Comparison of ENCODE assay signal across 8 cellular contexts in genomic region chr1:151992345-151993083, GRCh38. TPM values are rescaled to one million over a fixed set of nuclear protein-coding genes. Genes with fewer than 3 reads are reported as not detected.
DNase-seq lines count a peak whose midpoint lies in the region; ATAC-seq and TF ChIP-seq lines count a peak whose summit lies in the region.

No MANE protein-coding gene starts in this region.

- peak; percentile 3 for ATAC-seq in stimulated activated effector memory CD8-positive, alpha-beta T cell treated with anti-CD3 and anti-CD28 coated beads, Interleukin-12 subunit alpha, Interleukin-12 subunit beta, amount 100 ng/mL, for 72 hours
- no peak for ATAC-seq in GM21515 (IDR thresholded peaks at IDR 0.05; ENCODE audit: unreplicated experiment)
- ATAC-seq in GM18909 (IDR thresholded peaks at IDR 0.05; ENCODE audit: poor library complexity, unreplicated experiment): no peak

- no peaks in the 10 kb centered on the region for H3K9me3 Mint-ChIP-seq in stimulated activated effector memory CD8-positive, alpha-beta T cell treated with anti-CD3 and anti-CD28 coated beads, Interleukin-12 subunit alpha, Interleukin-12 subunit beta, amount 100 ng/mL, for 72 hours

- H3K36me3 Mint-ChIP-seq in stimulated activated effector memory CD8-positive, alpha-beta T cell treated with anti-CD3 and anti-CD28 coated beads, Interleukin-12 subunit alpha, Interleukin-12 subunit beta, amount 100 ng/mL, for 72 hours: peaks cover 51% of the 10 kb centered on the region

- H3K4me3 Mint-ChIP-seq in stimulated activated effector memory CD8-positive, alpha-beta T cell treated with anti-CD3 and anti-CD28 coated beads, Interleukin-12 subunit alpha, Interleukin-12 subunit beta, amount 100 ng/mL, for 72 hours: peak overlapping the region; percentile 89

- POLR2A ChIA-PET in HEK293 (lab: Yijun Ruan, JAX): interaction anchor here (0.6 to 3.2 kb wide), 13 partner anchors 9 to 711 kb away, joined by 3 to 15 read pairs (median 5); partner anchors contain the start of genes TDRKH, THEM4, TUFT1 and ZNF687

- TF ChIP-seq CTCF in HEK293 (tag by site-specific recombination; IDR thresholded peaks at IDR 0.05) (no peak), kidney epithelial cell (IDR thresholded peaks at IDR 0.05; ENCODE audit: insufficient read depth, low read length, poor library complexity, severe bottlenecking) (no peak)

- H3K4me1 ChIP-seq in ACC112 (ENCODE audit: control insufficient read depth, insufficient read depth, low read length, unreplicated experiment) (peaks cover 53% of the 10 kb centered on the region), HEK293 (ENCODE audit: control insufficient read depth, insufficient read depth, low read length) (peaks cover 43% of the 10 kb centered on the region), SJCRH30 (peaks cover 61% of the 10 kb centered on the region)

- H3K27me3 ChIP-seq in ACC112 (ENCODE audit: insufficient read depth, low read length): no peaks in the 10 kb centered on the region
- H3K27me3 ChIP-seq in SJCRH30: no peaks in the 10 kb centered on the region
- no peaks in the 10 kb centered on the region for H3K27me3 ChIP-seq in kidney epithelial cell (ENCODE audit: control insufficient read depth, insufficient read depth, low read length)

- H3K27ac ChIP-seq in ACC112 (ENCODE audit: low read depth, low read length) (peak overlapping the region; percentile 93), HEK293 (ENCODE audit: extremely low read depth, low read depth, low read length) (peak overlapping the region; percentile 90), SJCRH30 (peak overlapping the region; percentile 42), caudate nucleus (ENCODE audit: low read depth, low read length) (peak overlapping the region; percentile 63)

- H3K79me2 ChIP-seq in ACC112 (ENCODE audit: control insufficient read depth, insufficient read depth, low read length, unreplicated experiment): peaks cover 39% of the 10 kb centered on the region

- no peak overlapping the region for H2AFZ ChIP-seq in ACC112 (ENCODE audit: low read length, unreplicated experiment)

- no peaks in the 10 kb centered on the region for H3K36me3 ChIP-seq in ACC112 (ENCODE audit: insufficient read depth, low read length)
- H3K36me3 ChIP-seq in HEK293 (ENCODE audit: control insufficient read depth in 2 of 2, insufficient read depth in 1 of 2, low read length in 2 of 2): no peaks in the 10 kb centered on the region
- H3K36me3 ChIP-seq in SJCRH30: no peaks in the 10 kb centered on the region
- H3K36me3 ChIP-seq in kidney epithelial cell (ENCODE audit: control insufficient read depth, insufficient read depth, low read length): no peaks in the 10 kb centered on the region

- peak overlapping the region; percentile 81 for H3K4me3 ChIP-seq in ACC112 (ENCODE audit: low read depth, low read length)
- peak overlapping the region; percentile 79 for H3K4me3 ChIP-seq in HEK293 (ENCODE audit: low read depth, low read length)
- H3K4me3 ChIP-seq in SJCRH30: peak overlapping the region; percentile 68
- H3K4me3 ChIP-seq in kidney epithelial cell (ENCODE audit: low read depth, low read length): peak overlapping the region; percentile 85

- H3K9me3 ChIP-seq in HEK293 (ENCODE audit: control insufficient read depth, insufficient read depth, low read depth, low read length) (no peaks in the 10 kb centered on the region), SJCRH30 (replicated peaks) (no peaks in the 10 kb centered on the region)

- CTCF ChIA-PET in HEK293 (lab: Yijun Ruan, JAX): interaction anchor here (1.1 to 9.3 kb wide), 8 partner anchors 9 to 258 kb away, joined by 3 to 131 read pairs (median 7); no protein-coding TSS in a partner anchor

- DNase-seq in SJCRH30: peak; percentile 75 to 82
- peak in 4 of 61 donors; percentile 24 to 61 (median 36) for DNase-seq in caudate nucleus (lab: John Stamatoyannopoulos, UW)
- DNase-seq in kidney epithelial cell (ENCODE audit: low read depth): peak; percentile 95
- peak in 1 of 2 donors; percentile 72 for DNase-seq in stimulated activated effector memory CD8-positive, alpha-beta T cell treated with anti-CD3 and anti-CD28 coated beads, Interleukin-12 subunit alpha, Interleukin-12 subunit beta, amount 100 ng/mL, for 72 hours (ENCODE audit: low spot score in 2 of 2)

- H3K27ac Mint-ChIP-seq in stimulated activated effector memory CD8-positive, alpha-beta T cell treated with anti-CD3 and anti-CD28 coated beads, Interleukin-12 subunit alpha, Interleukin-12 subunit beta, amount 100 ng/mL, for 72 hours: peak overlapping the region; percentile 93

- H3K4me1 Mint-ChIP-seq in stimulated activated effector memory CD8-positive, alpha-beta T cell treated with anti-CD3 and anti-CD28 coated beads, Interleukin-12 subunit alpha, Interleukin-12 subunit beta, amount 100 ng/mL, for 72 hours: peaks cover 63% of the 10 kb centered on the region

TF ChIP-seq in HEK293, 187 proteins besides CTCF, POLR2A, EP300 and RAD21 (continues in another document):
- 0 out of 2 replicates have a peak, but pooled peaks have one; percentile 5 for TF ChIP-seq EGR2 (tag by site-specific recombination; IDR thresholded peaks at IDR 0.05; ENCODE audit: low read depth)
- no peak for TF ChIP-seq ZNF677 (tag by site-specific recombination; IDR thresholded peaks at IDR 0.05)
- TF ChIP-seq KLF8 (tag by site-specific recombination; IDR thresholded peaks at IDR 0.05): peak; percentile 85
- peak; percentile 92 for TF ChIP-seq GLIS1 (tag by site-specific recombination; IDR thresholded peaks at IDR 0.05)
- TF ChIP-seq, protein P1, sequence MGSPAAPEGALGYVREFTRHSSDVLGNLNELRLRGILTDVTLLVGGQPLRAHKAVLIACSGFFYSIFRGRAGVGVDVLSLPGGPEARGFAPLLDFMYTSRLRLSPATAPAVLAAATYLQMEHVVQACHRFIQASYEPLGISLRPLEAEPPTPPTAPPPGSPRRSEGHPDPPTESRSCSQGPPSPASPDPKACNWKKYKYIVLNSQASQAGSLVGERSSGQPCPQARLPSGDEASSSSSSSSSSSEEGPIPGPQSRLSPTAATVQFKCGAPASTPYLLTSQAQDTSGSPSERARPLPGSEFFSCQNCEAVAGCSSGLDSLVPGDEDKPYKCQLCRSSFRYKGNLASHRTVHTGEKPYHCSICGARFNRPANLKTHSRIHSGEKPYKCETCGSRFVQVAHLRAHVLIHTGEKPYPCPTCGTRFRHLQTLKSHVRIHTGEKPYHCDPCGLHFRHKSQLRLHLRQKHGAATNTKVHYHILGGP (tag by site-specific recombination; IDR thresholded peaks at IDR 0.05): no peak
- TF ChIP-seq IKZF3 (tag by site-specific recombination; IDR thresholded peaks at IDR 0.05): peak; percentile 76; the same call in 1 of the 2 replicates
- TF ChIP-seq, protein P2, sequence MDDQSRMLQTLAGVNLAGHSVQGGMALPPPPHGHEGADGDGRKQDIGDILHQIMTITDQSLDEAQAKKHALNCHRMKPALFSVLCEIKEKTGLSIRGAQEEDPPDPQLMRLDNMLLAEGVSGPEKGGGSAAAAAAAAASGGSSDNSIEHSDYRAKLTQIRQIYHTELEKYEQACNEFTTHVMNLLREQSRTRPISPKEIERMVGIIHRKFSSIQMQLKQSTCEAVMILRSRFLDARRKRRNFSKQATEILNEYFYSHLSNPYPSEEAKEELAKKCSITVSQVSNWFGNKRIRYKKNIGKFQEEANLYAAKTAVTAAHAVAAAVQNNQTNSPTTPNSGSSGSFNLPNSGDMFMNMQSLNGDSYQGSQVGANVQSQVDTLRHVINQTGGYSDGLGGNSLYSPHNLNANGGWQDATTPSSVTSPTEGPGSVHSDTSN (CRISPR knock-in tag; IDR thresholded peaks at IDR 0.05): no peak
- peak; percentile 81 for TF ChIP-seq ZEB2 (tag by site-specific recombination; IDR thresholded peaks at IDR 0.05)
- TF ChIP-seq OSR2 (tag by site-specific recombination; IDR thresholded peaks at IDR 0.05): peak; percentile 46; the same call in 1 of the 2 replicates
- no peak for TF ChIP-seq ZNF529 (tag by site-specific recombination; IDR thresholded peaks at IDR 0.05; ENCODE audit: insufficient replicate concordance)
- TF ChIP-seq, protein P3, sequence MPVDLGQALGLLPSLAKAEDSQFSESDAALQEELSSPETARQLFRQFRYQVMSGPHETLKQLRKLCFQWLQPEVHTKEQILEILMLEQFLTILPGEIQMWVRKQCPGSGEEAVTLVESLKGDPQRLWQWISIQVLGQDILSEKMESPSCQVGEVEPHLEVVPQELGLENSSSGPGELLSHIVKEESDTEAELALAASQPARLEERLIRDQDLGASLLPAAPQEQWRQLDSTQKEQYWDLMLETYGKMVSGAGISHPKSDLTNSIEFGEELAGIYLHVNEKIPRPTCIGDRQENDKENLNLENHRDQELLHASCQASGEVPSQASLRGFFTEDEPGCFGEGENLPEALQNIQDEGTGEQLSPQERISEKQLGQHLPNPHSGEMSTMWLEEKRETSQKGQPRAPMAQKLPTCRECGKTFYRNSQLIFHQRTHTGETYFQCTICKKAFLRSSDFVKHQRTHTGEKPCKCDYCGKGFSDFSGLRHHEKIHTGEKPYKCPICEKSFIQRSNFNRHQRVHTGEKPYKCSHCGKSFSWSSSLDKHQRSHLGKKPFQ (tag by site-specific recombination; IDR thresholded peaks at IDR 0.05): no peak; the same call in 1 of the 2 replicates
- no peak for TF ChIP-seq ZNF416 (tag by site-specific recombination; IDR thresholded peaks at IDR 0.05)
- peak; percentile 96 for TF ChIP-seq KLF9 (tag by site-specific recombination; IDR thresholded peaks at IDR 0.05; ENCODE audit: low read depth)
- TF ChIP-seq ZFHX2 (tag by site-specific recombination; conservative IDR thresholded peaks at IDR 0.05): peak; percentile 18
- peak; percentile 65 for TF ChIP-seq ZXDB (tag by site-specific recombination; IDR thresholded peaks at IDR 0.05)
- TF ChIP-seq ZIC2 (tag by site-specific recombination; IDR thresholded peaks at IDR 0.05): peak; percentile 63
- peak; percentile 95 for TF ChIP-seq KLF1 (tag by site-specific recombination; IDR thresholded peaks at IDR 0.05)
- no peak for TF ChIP-seq ZNF221 (tag by site-specific recombination; IDR thresholded peaks at IDR 0.05; ENCODE audit: borderline replicate concordance)
- TF ChIP-seq ZNF394 (tag by site-specific recombination; IDR thresholded peaks at IDR 0.05; ENCODE audit: borderline replicate concordance): peak; percentile 70; the same call in 1 of the 2 replicates
- TF ChIP-seq ZBTB8A (tag by site-specific recombination; IDR thresholded peaks at IDR 0.05): peak; percentile 69
- TF ChIP-seq ZNF114 (tag by site-specific recombination; IDR thresholded peaks at IDR 0.05): no peak

RNA-seq across cellular contexts. Expression of gene S100A10, which starts 1.1 kb away (rescaled TPM):
- 36.4 and 38.3 TPM in 2 replicates for total RNA-seq in SJCRH30 (2014; rRNA removed; shearing (Covaris generic))
- 207 and 230 TPM in 2 replicates for total RNA-seq in kidney epithelial cell

RNA-seq across cellular contexts. Expression of gene S100A11, which starts 44.3 kb away (rescaled TPM):
- 492 and 509 TPM in 2 replicates for total RNA-seq in SJCRH30 (2014; rRNA removed; shearing (Covaris generic))
- total RNA-seq in kidney epithelial cell: 826 and 967 TPM in 2 replicates

Comparison
In these comparisons a context has a peak if more than half of its experiments do, and no peak if none do; other contexts are left out.
1. H3K27ac ChIP-seq: peak in every context shown above with its lines; median percentile 93 in ACC112; 90 in HEK293; 63 in caudate nucleus; 42 in SJCRH30.